Comparison of ENCODE assay signal across 16 cellular contexts in the genomic region with DNA sequence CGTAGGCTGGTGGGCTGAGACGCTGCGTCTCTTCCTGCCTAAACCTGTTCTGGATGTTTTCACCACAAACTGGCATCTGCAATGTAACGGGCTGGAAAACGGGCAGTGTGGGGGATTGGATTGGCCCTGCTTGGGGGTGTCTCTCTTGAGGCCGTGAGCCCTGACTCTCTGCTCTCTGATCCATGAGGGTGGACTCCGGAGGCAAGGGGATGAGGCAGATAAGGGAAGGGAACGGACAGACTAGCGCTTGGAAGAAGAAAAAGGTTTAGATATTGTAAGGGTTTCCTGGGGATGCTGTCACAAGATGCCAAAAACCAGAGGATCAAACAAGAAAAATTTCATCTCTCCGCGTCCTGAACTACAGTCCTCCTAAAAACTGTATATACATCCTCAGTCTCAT.
A peak's percentile ranks its signal among the peaks of the same experiment; 100 is the strongest.
DNase-seq lines count a peak whose midpoint lies in the region; ATAC-seq and TF ChIP-seq lines count a peak whose summit lies in the region.
"Had no signal": no experiment of that assay in that cellular context is flagged by ENCODE, and none has a peak within 500 bp of the region (broad histone marks: within the 10 kb centered on the region; RNA-seq: fewer than 3 reads in every experiment).

No MANE protein-coding gene starts in this region.

- H4K91ac ChIP-seq in neuronal stem cell (ENCODE audit: low read depth, low read length, poor library complexity), result no peak overlapping the region

- no peak overlapping the region for H3K27ac ChIP-seq in left ventricle myocardium inferior (replicated peaks)
- H3K27ac ChIP-seq in neuronal stem cell (replicated peaks; ENCODE audit: low read length), result no peak overlapping the region
- H3K27ac ChIP-seq: BLaER1 had no signal

- H2AFZ ChIP-seq in neuronal stem cell (ENCODE audit: low read length), result no peak overlapping the region

- no peak overlapping the region for H3K4me3 ChIP-seq in left ventricle myocardium inferior
- H3K4me3 ChIP-seq in neuronal stem cell (ENCODE audit: low read length in 2 of 2), result no peak overlapping the region
- H3K4me3 ChIP-seq: BLaER1 had no signal

- H4K8ac ChIP-seq in neuronal stem cell (ENCODE audit: low read depth, low read length), result no peak overlapping the region

- H3K4me1 Mint-ChIP-seq in type B pancreatic cell (ENCODE audit: unreplicated experiment), result no peaks in the 10 kb centered on the region
- H3K4me1 Mint-ChIP-seq: CD14-positive monocyte; CD4-positive, alpha-beta memory T cell had no signal

- no peaks in the 10 kb centered on the region for H3K9me3 Mint-ChIP-seq in type B pancreatic cell

- no peak overlapping the region for H3K14ac ChIP-seq in neuronal stem cell (ENCODE audit: low read length)

- peaks cover 21% of the 10 kb centered on the region for H3K9me3 ChIP-seq in left ventricle myocardium inferior (replicated peaks)
- H3K9me3 ChIP-seq in neuronal stem cell (replicated peaks in 1 of 2; ENCODE audit: control insufficient read depth in 2 of 2, insufficient read depth in 1 of 2, low read depth in 1 of 2, low read length in 2 of 2), result peaks cover 0 to 9% of the 10 kb centered on the region in 2 donors
- H3K9me3 ChIP-seq: BLaER1 had no signal

- H2AK5ac ChIP-seq in neuronal stem cell (ENCODE audit: low read depth, low read length), result no peak overlapping the region

- TF ChIP-seq CTCF in left ventricle myocardium inferior (IDR thresholded peaks at IDR 0.05; ENCODE audit: borderline replicate concordance) (no peak), type B pancreatic cell (conservative IDR thresholded peaks at IDR 0.05) (no peak)

- DNase-seq in Right ventricle myocardium inferior (ENCODE audit: missing footprints) (peak; percentile 23), left ventricle myocardium inferior (no peak), neuronal stem cell (ENCODE audit: low spot score) (no peak), type B pancreatic cell (ENCODE audit: extremely low spot score, unreplicated experiment) (peak; percentile 36), activated gamma-delta T cell treated with Interleukin-2 at 50 U/mL for 16 hours (no peak), SHP77 treated with DMSO at 0.1 percent for 48 hours (lab: John Stamatoyannopoulos, UW) (no peak)
- DNase-seq: 8988T; CD4-positive, alpha-beta memory T cell; DMS153; DMS79; GDM1; GOT3; H9 had no signal

- H3K4ac ChIP-seq in neuronal stem cell (ENCODE audit: low read length), result no peak overlapping the region

- H3K18ac ChIP-seq in neuronal stem cell (ENCODE audit: low read length), result peak overlapping the region; percentile 4

- no peak overlapping the region for H3K27ac Mint-ChIP-seq in type B pancreatic cell
- H3K27ac Mint-ChIP-seq: CD14-positive monocyte; CD4-positive, alpha-beta memory T cell had no signal

- no peaks in the 10 kb centered on the region for H3K79me1 ChIP-seq in neuronal stem cell (ENCODE audit: low read depth, low read length)

- H3K36me3 ChIP-seq in left ventricle myocardium inferior (no peaks in the 10 kb centered on the region), neuronal stem cell (replicated peaks in 1 of 2; ENCODE audit: control insufficient read depth in 2 of 2, insufficient read depth in 2 of 2, low read length in 2 of 2) (peaks cover 0 to 4% of the 10 kb centered on the region in 2 donors)
- H3K36me3 ChIP-seq: BLaER1 had no signal

- H3K36me3 Mint-ChIP-seq in type B pancreatic cell, result no peaks in the 10 kb centered on the region
- H3K36me3 Mint-ChIP-seq: CD14-positive monocyte; CD4-positive, alpha-beta memory T cell had no signal

- no peak overlapping the region for H2BK12ac ChIP-seq in neuronal stem cell (ENCODE audit: low read length)

- peaks cover 9% of the 10 kb centered on the region for H3K27me3 ChIP-seq in left ventricle myocardium inferior (ENCODE audit: low read depth)
- H3K27me3 ChIP-seq in neuronal stem cell (ENCODE audit: control insufficient read depth in 3 of 3, insufficient read depth in 3 of 3, low read depth in 1 of 3, low read length in 3 of 3), result no peaks in the 10 kb centered on the region
- H3K27me3 ChIP-seq: BLaER1 had no signal

- H3K4me2 ChIP-seq in neuronal stem cell (ENCODE audit: insufficient read depth, low read length, poor library complexity, severe bottlenecking), result no peak overlapping the region
- H3K4me2 ChIP-seq: BLaER1 had no signal

- intact Hi-C loops in Right ventricle myocardium inferior (cut with DNase I), result no loop called here
- intact Hi-C loops in left ventricle myocardium inferior (cut with micrococcal nuclease), result no loop called here

- no peak overlapping the region for H2BK15ac ChIP-seq in neuronal stem cell (ENCODE audit: low read length)

- no peak overlapping the region for H3K9ac ChIP-seq in neuronal stem cell (ENCODE audit: low read depth, low read length, poor library complexity)
- H3K9ac ChIP-seq: BLaER1 had no signal

- H3K4me3 Mint-ChIP-seq in type B pancreatic cell, result no peak overlapping the region
- H3K4me3 Mint-ChIP-seq: CD14-positive monocyte; CD4-positive, alpha-beta memory T cell; H9 had no signal

- H3K4me1 ChIP-seq in left ventricle myocardium inferior (no peaks in the 10 kb centered on the region), neuronal stem cell (ENCODE audit: control insufficient read depth in 2 of 2, insufficient read depth in 1 of 2, low read depth in 1 of 2, low read length in 2 of 2) (peaks cover 0 to 10% of the 10 kb centered on the region in 2 donors)
- H3K4me1 ChIP-seq: BLaER1 had no signal

- no peak overlapping the region for H2BK120ac ChIP-seq in neuronal stem cell (ENCODE audit: low read depth, low read length)

- no CpG with 5 or more reads among the region's 11 CpGs for WGBS in neuronal stem cell (ENCODE audit: extremely low coverage in 2 of 2, insufficient read length in 2 of 2, insufficient replicate concordance in 1 of 2), 2 donors

- H3K23ac ChIP-seq in neuronal stem cell (ENCODE audit: low read depth, low read length, poor library complexity), result no peak overlapping the region

- H3K27me3 Mint-ChIP-seq in type B pancreatic cell, result peaks cover 11% of the 10 kb centered on the region

- no peak overlapping the region for H2BK5ac ChIP-seq in neuronal stem cell (ENCODE audit: low read length)

- ATAC-seq in Right ventricle myocardium inferior (no peak), GM21447 (IDR thresholded peaks at IDR 0.05; ENCODE audit: unreplicated experiment) (no peak)

Comparison
In these comparisons a context has a peak if more than half of its experiments do, and no peak if none do; other contexts are left out.
1. DNase-seq: peak in Right ventricle myocardium inferior (single experiment) and type B pancreatic cell (single experiment); none in left ventricle myocardium inferior (single experiment), neuronal stem cell (single experiment), activated gamma-delta T cell treated with Interleukin-2 at 50 U/mL for 16 hours (single experiment) and SHP77 treated with DMSO at 0.1 percent for 48 hours (single experiment).